Comparison of ENCODE assay signal across 8 cellular contexts in genomic region chr14:69650948-69651369, GRCh38. TPM values are rescaled to one million over a fixed set of nuclear protein-coding genes. Genes with fewer than 3 reads are reported as not detected.
DNase-seq lines count a peak whose midpoint lies in the region; ATAC-seq, FAIRE-seq and TF ChIP-seq lines count a peak whose summit lies in the region.
"Had no signal": no experiment of that assay in that cellular context is flagged by ENCODE, and none has a peak within 500 bp of the region (broad histone marks: within the 10 kb centered on the region; RNA-seq: fewer than 3 reads in every experiment).

No MANE protein-coding gene starts in this region.

- H3K56ac ChIP-seq in H9 (ENCODE audit: insufficient read length, low read depth, low read length), result no peak overlapping the region

- H4K5ac ChIP-seq in H9 (ENCODE audit: insufficient read length, low read depth, low read length), result no peak overlapping the region

- H3K18ac ChIP-seq in H9 (ENCODE audit: insufficient read length, low read depth, low read length), result no peak overlapping the region

- no peak overlapping the region for H4K91ac ChIP-seq in H9 (ENCODE audit: insufficient read length, low read depth, low read length)

- no peak overlapping the region for H3T11ph ChIP-seq in H9 (ENCODE audit: low read length)

- no peak overlapping the region for H3K27ac ChIP-seq in H9 (ENCODE audit: insufficient read length, low read depth, low read length)
- peak overlapping the region; percentile 83 for H3K27ac ChIP-seq in left ventricle myocardium inferior (replicated peaks)
- H3K27ac ChIP-seq in small intestine (ENCODE audit: low read depth in 1 of 2, low read length in 1 of 2), result peak overlapping the region; percentile 81 to 95

- H3K4me3 ChIP-seq in left ventricle myocardium inferior (peak overlapping the region; percentile 3), small intestine (ENCODE audit: low read depth in 1 of 2, low read length in 2 of 2) (no peak overlapping the region)

- H3K4me3 Mint-ChIP-seq in H9, result no peak overlapping the region
- H3K4me3 Mint-ChIP-seq in activated CD4-positive, alpha-beta memory T cell treated with anti-CD3 and anti-CD28 coated beads, Interleukin-2, amount 10 ng/mL, durations not matched to agents 7 days and 5 days, result no peak overlapping the region

- POLR2A ChIA-PET in activated CD4-positive, alpha-beta memory T cell treated with anti-CD3 and anti-CD28 coated beads, Interleukin-2, amount 10 ng/mL, durations not matched to agents 7 days and 5 days (lab: Charles Lee), result no interaction called here

- no peak for ATAC-seq in HG03457 (IDR thresholded peaks at IDR 0.05; ENCODE audit: unreplicated experiment)

- no peak overlapping the region for H3K4ac ChIP-seq in H9 (ENCODE audit: low read depth, low read length)

- no peaks in the 10 kb centered on the region for H3K27me3 ChIP-seq in H9 (ENCODE audit: insufficient read depth, low read length)
- H3K27me3 ChIP-seq in left ventricle myocardium inferior (ENCODE audit: low read depth), result no peaks in the 10 kb centered on the region
- H3K27me3 ChIP-seq in small intestine (ENCODE audit: control insufficient read depth in 2 of 2, insufficient read depth in 2 of 2, low read length in 2 of 2), result no peaks in the 10 kb centered on the region

- no peak for TF ChIP-seq CTCF in H9 (conservative IDR thresholded peaks at IDR 0.05)
- no peak for TF ChIP-seq CTCF in left ventricle myocardium inferior (IDR thresholded peaks at IDR 0.05; ENCODE audit: borderline replicate concordance)

- FAIRE-seq in small intestine (lab: Jason Lieb, UNC), result no peak

- H3K4me1 ChIP-seq in H9 (ENCODE audit: insufficient read depth, low read length), result no peaks in the 10 kb centered on the region; the same call in 1 of the 2 replicates
- H3K4me1 ChIP-seq in left ventricle myocardium inferior, result peaks cover 94% of the 10 kb centered on the region
- H3K4me1 ChIP-seq in small intestine (ENCODE audit: control insufficient read depth in 2 of 2, insufficient read depth in 1 of 2, low read depth in 1 of 2, low read length in 1 of 2), result peaks cover 28 to 65% of the 10 kb centered on the region in 2 donors

- H4K20me1 ChIP-seq in H9 (ENCODE audit: control insufficient read depth, insufficient read depth, insufficient read length), result no peaks in the 10 kb centered on the region

- H3K27ac Mint-ChIP-seq in H9, result peak overlapping the region in 1 of 3 experiments; percentile 49; a peak in 1 of 7 replicates
- H3K27ac Mint-ChIP-seq in activated CD4-positive, alpha-beta memory T cell treated with anti-CD3 and anti-CD28 coated beads, Interleukin-2, amount 10 ng/mL, durations not matched to agents 7 days and 5 days, result peak overlapping the region; percentile 7

- H3K4me1 Mint-ChIP-seq in H9, result peaks cover 34 to 44% of the 10 kb centered on the region in 2 experiments
- peaks cover 87% of the 10 kb centered on the region for H3K4me1 Mint-ChIP-seq in activated CD4-positive, alpha-beta memory T cell treated with anti-CD3 and anti-CD28 coated beads, Interleukin-2, amount 10 ng/mL, durations not matched to agents 7 days and 5 days

- no peak overlapping the region for H3K9ac ChIP-seq in H9 (ENCODE audit: extremely low read depth, insufficient read length, low read length)

- H2BK12ac ChIP-seq in H9 (ENCODE audit: insufficient read length, low read depth, low read length), result no peak overlapping the region

- no peak overlapping the region for H3K4me2 ChIP-seq in H9 (ENCODE audit: insufficient read depth, insufficient read length, low read length)

- H3K36me3 Mint-ChIP-seq in H9 (ENCODE audit: insufficient read depth in 1 of 3, low read depth in 3 of 3), result no peaks in the 10 kb centered on the region
- H3K36me3 Mint-ChIP-seq in activated CD4-positive, alpha-beta memory T cell treated with anti-CD3 and anti-CD28 coated beads, Interleukin-2, amount 10 ng/mL, durations not matched to agents 7 days and 5 days (ENCODE audit: low read depth), result peaks cover 36% of the 10 kb centered on the region

- H3K23ac ChIP-seq in H9 (ENCODE audit: insufficient read length, low read depth, low read length), result no peak overlapping the region

- WGBS in H9 (ENCODE audit: extremely low coverage, insufficient read length, low lambda C conversion rate), result no CpG with 5 or more reads among the region's 3 CpGs
- 52 to 63% (median 57%) methylated on average over 3 of the region's 3 CpGs for WGBS in small intestine, 3 donors

- no peak overlapping the region for H4K8ac ChIP-seq in H9 (replicated peaks; ENCODE audit: insufficient read length, low read depth, low read length)

- H3K36me3 ChIP-seq in left ventricle myocardium inferior, result no peaks in the 10 kb centered on the region
- H3K36me3 ChIP-seq in small intestine (ENCODE audit: control insufficient read depth in 2 of 2, insufficient read depth in 2 of 2, low read length in 2 of 2), result no peaks in the 10 kb centered on the region

- no peak overlapping the region for H2AFZ ChIP-seq in H9 (ENCODE audit: low read length)

- H3K79me2 ChIP-seq in H9 (ENCODE audit: insufficient read depth, low read length), result no peaks in the 10 kb centered on the region

- H3K14ac ChIP-seq in H9 (ENCODE audit: insufficient read depth, low read length), result peak overlapping the region; percentile 32; the same call in 1 of the 2 replicates

- H2BK5ac ChIP-seq in H9 (ENCODE audit: insufficient read length, low read length), result no peak overlapping the region

- H2BK15ac ChIP-seq in H9 (ENCODE audit: low read depth, low read length), result no peak overlapping the region

- no peaks in the 10 kb centered on the region for H3K27me3 Mint-ChIP-seq in H9 (ENCODE audit: low read depth)
- H3K27me3 Mint-ChIP-seq in activated CD4-positive, alpha-beta memory T cell treated with anti-CD3 and anti-CD28 coated beads, Interleukin-2, amount 10 ng/mL, durations not matched to agents 7 days and 5 days, result no peaks in the 10 kb centered on the region

- H2BK20ac ChIP-seq in H9 (ENCODE audit: low read depth, low read length, poor library complexity, severe bottlenecking), result no peak overlapping the region

- intact Hi-C loops in left ventricle myocardium inferior (cut with micrococcal nuclease), result no loop called here

- CTCF ChIA-PET in activated CD4-positive, alpha-beta memory T cell treated with anti-CD3 and anti-CD28 coated beads, Interleukin-2, amount 10 ng/mL, durations not matched to agents 7 days and 5 days (lab: Charles Lee), result no interaction called here

- H3K79me1 ChIP-seq in H9 (ENCODE audit: insufficient read depth, low read depth, low read length, poor library complexity, severe bottlenecking), result no peaks in the 10 kb centered on the region

- DNase-seq in H9 (no peak), left ventricle myocardium inferior (no peak), small intestine (peak; percentile 43), hypothalamus (lab: John Stamatoyannopoulos, UW) (no peak)
- DNase-seq in activated CD4-positive, alpha-beta memory T cell treated with anti-CD3 and anti-CD28 coated beads, Interleukin-2, amount 10 ng/mL, durations not matched to agents 7 days and 5 days, result no peak
- no peak for DNase-seq in stimulated activated CD4-positive, alpha-beta T cell treated with anti-CD3 and anti-CD28 coated beads, Interleukin-2, amount 100 ng/mL, for 48 hours
- DNase-seq: NCI-H146 had no signal

- H3K23me2 ChIP-seq in H9 (ENCODE audit: insufficient read length, low read depth, low read length, poor library complexity, severe bottlenecking), result no peaks in the 10 kb centered on the region

- H2AK5ac ChIP-seq in H9 (ENCODE audit: insufficient read length, low read length), result no peak overlapping the region

- no peaks in the 10 kb centered on the region for H3K9me3 ChIP-seq in H9 (ENCODE audit: control insufficient read depth, low read depth, low read length)
- no peaks in the 10 kb centered on the region for H3K9me3 ChIP-seq in left ventricle myocardium inferior (replicated peaks)
- H3K9me3 ChIP-seq in small intestine (ENCODE audit: control insufficient read depth, low read depth), result no peaks in the 10 kb centered on the region

- H2BK120ac ChIP-seq in H9 (ENCODE audit: low read depth, low read length, poor library complexity, severe bottlenecking), result no peak overlapping the region

- no peaks in the 10 kb centered on the region for H3K9me3 Mint-ChIP-seq in H9
- H3K9me3 Mint-ChIP-seq in activated CD4-positive, alpha-beta memory T cell treated with anti-CD3 and anti-CD28 coated beads, Interleukin-2, amount 10 ng/mL, durations not matched to agents 7 days and 5 days, result no peaks in the 10 kb centered on the region

RNA-seq across cellular contexts. Expression of gene SUSD6, which starts 39.6 kb away (rescaled TPM):
- 3.6 and 3.7 TPM in 2 replicates for total RNA-seq in H9 (2021)
- 10 to 100 TPM; 63.4 to 65.2 TPM for total RNA-seq in activated CD4-positive, alpha-beta memory T cell treated with anti-CD3 and anti-CD28 coated beads, Interleukin-2, amount 10 ng/mL, durations not matched to agents 7 days and 5 days
- 23.9 TPM for total RNA-seq in left ventricle myocardium inferior
- polyA plus RNA-seq in small intestine, result 10 to 100 TPM; 14.3 to 18.8 (median 14.5) TPM
